Comparison of ENCODE assay signal across 16 cellular contexts in genomic region chr12:84619053-84619452, GRCh38.
A peak's percentile ranks its signal among the peaks of the same experiment; 100 is the strongest.
DNase-seq lines count a peak whose midpoint lies in the region; ATAC-seq and TF ChIP-seq lines count a peak whose summit lies in the region.
"Had no signal": no experiment of that assay in that cellular context is flagged by ENCODE, and none has a peak within 500 bp of the region (broad histone marks: within the 10 kb centered on the region; RNA-seq: fewer than 3 reads in every experiment).

No MANE protein-coding gene starts in this region.

- TF ChIP-seq CTCF in GM13977 (IDR thresholded peaks at IDR 0.05; ENCODE audit: extremely low read depth, insufficient read depth, missing control alignments): peak; percentile 11
- TF ChIP-seq CTCF in fibroblast of villous mesenchyme (IDR thresholded peaks at IDR 0.05; ENCODE audit: insufficient read depth, low read depth, low read length): peak; percentile 12

- no peak for DNase-seq in GM13977 (ENCODE audit: low spot score)
- DNase-seq in RKO (ENCODE audit: low spot score): peak; percentile 19
- no peak for DNase-seq in fibroblast of villous mesenchyme (ENCODE audit: low read depth)
- no peak for DNase-seq in nucleus accumbens (lab: John Stamatoyannopoulos, UW)
- DNase-seq in GM19238 (ENCODE audit: insufficient read length, low spot score): no peak
- DNase-seq in activated effector memory CD4-positive, alpha-beta T cell treated with anti-CD3 and anti-CD28 coated beads, Interleukin-2, amount 50 U/mL, for 16 hours: no peak
- DNase-seq: activated CD8-positive, alpha-beta memory T cell treated with anti-CD3 and anti-CD28 coated beads, Interleukin-2, amount 10 ng/mL, durations not matched to agents 7 days and 5 days; esophagus squamous epithelium; HCEC 1CT; NCI-H1105 treated with DMSO at 0.1 percent for 48 hours; NCI-H526; SJCRH30; stimulated activated CD4-positive, alpha-beta T cell treated with anti-CD3 and anti-CD28 coated beads, Interleukin-1b, Interleukin-23, amount 100 ng/mL, for 48 hours had no signal

- no peaks in the 10 kb centered on the region for H3K36me3 ChIP-seq in ACC112 (ENCODE audit: insufficient read depth, low read length)
- H3K36me3 ChIP-seq: BLaER1 treated with 17β-estradiol and CSF1 and Interleukin-3, amounts not matched to agents 10 nM and 100 nM; esophagus squamous epithelium; SJCRH30 had no signal

- no peak overlapping the region for H3K27ac ChIP-seq in ACC112 (ENCODE audit: low read depth, low read length)
- H3K27ac ChIP-seq: BLaER1 treated with 17β-estradiol and CSF1 and Interleukin-3, amounts not matched to agents 10 nM and 100 nM; esophagus squamous epithelium; SJCRH30 had no signal

- H3K4me3 ChIP-seq in ACC112 (ENCODE audit: low read depth, low read length): no peak overlapping the region
- H3K4me3 ChIP-seq in fibroblast of villous mesenchyme (ENCODE audit: low read depth, low read length): no peak overlapping the region
- H3K4me3 ChIP-seq: BLaER1 treated with 17β-estradiol and CSF1 and Interleukin-3, amounts not matched to agents 10 nM and 100 nM; esophagus squamous epithelium; SJCRH30 had no signal

- in situ Hi-C loops in GM13977 (cut with MboI; ENCODE audit: low pct_unique_long_range_greater_than_20kb, low sequenced_read_pairs, unreplicated experiment): no loop called here

- no peak for ATAC-seq in HG02571 (IDR thresholded peaks at IDR 0.05; ENCODE audit: unreplicated experiment)
- ATAC-seq: activated CD8-positive, alpha-beta memory T cell treated with anti-CD3 and anti-CD28 coated beads, Interleukin-2, amount 10 ng/mL, durations not matched to agents 7 days and 5 days had no signal

- no peaks in the 10 kb centered on the region for H3K4me1 ChIP-seq in ACC112 (ENCODE audit: control insufficient read depth, insufficient read depth, low read length, unreplicated experiment)
- H3K4me1 ChIP-seq: BLaER1 treated with 17β-estradiol and CSF1 and Interleukin-3, amounts not matched to agents 10 nM and 100 nM; esophagus squamous epithelium; SJCRH30 had no signal

- no peaks in the 10 kb centered on the region for H3K79me2 ChIP-seq in ACC112 (ENCODE audit: control insufficient read depth, insufficient read depth, low read length, unreplicated experiment)

- H2AFZ ChIP-seq in ACC112 (ENCODE audit: low read length, unreplicated experiment): peak overlapping the region; percentile 69

- H3K27me3 ChIP-seq in ACC112 (ENCODE audit: insufficient read depth, low read length): no peaks in the 10 kb centered on the region
- H3K27me3 ChIP-seq: BLaER1 treated with 17β-estradiol and CSF1 and Interleukin-3, amounts not matched to agents 10 nM and 100 nM; esophagus squamous epithelium; SJCRH30 had no signal
